Comparison of ENCODE assay signal across 2 cellular contexts in the genomic region with DNA sequence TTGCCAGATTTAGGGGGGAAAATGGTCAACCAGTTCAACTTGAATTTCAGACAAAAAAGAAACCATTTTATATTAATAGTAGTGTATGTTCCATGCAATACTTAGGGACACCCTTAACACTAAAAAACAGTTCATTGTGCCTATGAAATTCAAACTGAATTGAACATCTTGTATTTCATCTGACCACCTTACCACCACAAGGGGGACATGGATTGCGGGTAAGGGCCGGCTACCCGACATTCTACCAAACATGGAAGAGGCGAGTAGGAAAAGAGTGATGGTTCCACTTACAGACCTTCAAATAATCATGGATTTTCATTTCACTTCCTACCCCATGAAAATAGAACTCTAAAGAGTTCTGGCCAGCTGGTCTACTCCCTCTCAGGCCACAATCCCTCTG.
TF ChIP-seq lines count a peak whose summit lies in the region.

No MANE protein-coding gene starts in this region.

TF ChIP-seq in HepG2, 621 proteins besides CTCF, POLR2A, EP300 and RAD21:
- TF ChIP-seq SMC3 (IDR thresholded peaks at IDR 0.05; ENCODE audit: low read length) = peak; percentile 29; the same call in 1 of the 2 replicates
- TF ChIP-seq ZFP41 (CRISPR knock-in tag; IDR thresholded peaks at IDR 0.05; ENCODE audit: borderline replicate concordance) = no peak
- TF ChIP-seq STAG1 (CRISPR knock-in tag; IDR thresholded peaks at IDR 0.05) = 0 out of 2 replicates have a peak, but pooled peaks have one; percentile 10

TF ChIP-seq in K562, 482 proteins besides CTCF, POLR2A, EP300 and RAD21:
- TF ChIP-seq THRA (IDR thresholded peaks at IDR 0.05) (no peak), CTCFL (IDR thresholded peaks at IDR 0.05; ENCODE audit: borderline replicate concordance, insufficient read depth, low read depth, low read length, poor library complexity, severe bottlenecking) (peak; percentile 12)
